In the genomic region with DNA sequence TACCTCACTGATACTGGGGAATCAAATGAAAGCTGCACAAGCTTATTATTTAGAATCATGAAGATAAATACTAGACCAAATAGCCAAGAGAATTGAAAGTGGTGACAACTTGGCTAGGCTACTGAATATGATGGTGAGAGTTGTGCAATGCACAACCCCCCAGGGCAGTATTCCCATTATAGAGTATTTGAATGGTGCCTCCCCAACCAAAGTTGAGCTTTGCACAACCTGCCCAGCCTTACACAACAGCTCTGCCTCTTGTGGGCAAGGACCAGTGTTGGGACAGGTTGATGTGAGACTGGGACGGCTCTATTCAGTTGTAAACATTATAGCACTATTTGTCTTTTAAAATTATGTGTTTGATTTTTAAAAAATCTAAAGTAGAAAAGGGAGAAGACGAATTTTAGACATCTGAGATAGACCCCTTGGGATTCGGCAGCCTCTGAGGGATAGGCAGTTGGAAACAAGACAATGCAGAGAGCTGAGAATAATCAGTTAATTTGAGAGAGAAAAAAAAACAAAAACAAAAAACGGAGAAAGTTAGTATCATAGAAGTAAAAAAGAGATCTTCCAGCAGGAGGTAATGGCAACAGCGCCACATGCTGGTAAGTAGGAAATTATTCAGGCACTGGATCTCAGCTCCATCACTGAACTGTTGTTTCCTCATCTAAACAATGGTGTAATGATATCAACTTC, we compare ENCODE assay signal across 8 cellular contexts.
DNase-seq lines count a peak whose midpoint lies in the region; ATAC-seq and TF ChIP-seq lines count a peak whose summit lies in the region.

No MANE protein-coding gene starts in this region.

- H3K27me3 ChIP-seq in left lung, result no peaks in the 10 kb centered on the region

- H3K4me1 ChIP-seq in left lung, result no peaks in the 10 kb centered on the region

- TF ChIP-seq CTCF in left lung (IDR thresholded peaks at IDR 0.05), result peak; percentile 75 to 79

- no peaks in the 10 kb centered on the region for H3K36me3 ChIP-seq in left lung

- no peak overlapping the region for H3K27ac ChIP-seq in left lung

- intact Hi-C loops in left lung (cut with DNase I), result loop anchor here in 1 of 2 donors (2.0 kb wide), 1 partner anchor 135 kb away; no protein-coding TSS in a partner anchor

- H3K9me3 ChIP-seq in left lung, result no peaks in the 10 kb centered on the region

- no peak overlapping the region for H3K4me3 ChIP-seq in left lung

- peak; percentile 85 for ATAC-seq in left lung
- no peak for ATAC-seq in HG03432 (IDR thresholded peaks at IDR 0.05; ENCODE audit: unreplicated experiment)

- DNase-seq in activated CD8-positive, alpha-beta memory T cell treated with anti-CD3 and anti-CD28 coated beads, Interleukin-2, amount 50 U/mL, for 1 hour (ENCODE audit: extremely low read depth), result peak; percentile 24
- DNase-seq in activated CD8-positive, alpha-beta memory T cell treated with anti-CD3 and anti-CD28 coated beads for 24 hours, result no peak
- DNase-seq in NCI-H128 (lab: John Stamatoyannopoulos, UW; ENCODE audit: unreplicated experiment) (peak; percentile 8), T-helper 1 cell (peak in 4 of 5 donors; percentile 38 to 76 (median 43)), left lung (no peak)
- DNase-seq in central memory CD4-positive, alpha-beta T cell, result peak; percentile 61
- DNase-seq in stimulated activated naive CD4-positive, alpha-beta T cell treated with Interleukin-2 at 50 U/mL for 16 hours (lab: John Stamatoyannopoulos, UW), result peak; percentile 15

Comparison
In these comparisons a context has a peak if more than half of its experiments do, and no peak if none do; other contexts are left out.
1. DNase-seq: peak in activated CD8-positive, alpha-beta memory T cell treated with anti-CD3 and anti-CD28 coated beads, Interleukin-2, amount 50 U/mL, for 1 hour (single experiment), NCI-H128 (single experiment), T-helper 1 cell (4 of 5), central memory CD4-positive, alpha-beta T cell (single experiment) and stimulated activated naive CD4-positive, alpha-beta T cell treated with Interleukin-2 at 50 U/mL for 16 hours (single experiment); none in activated CD8-positive, alpha-beta memory T cell treated with anti-CD3 and anti-CD28 coated beads for 24 hours (single experiment) and left lung (0 of 2).